ENCODE assay signal across 26 cellular contexts in the genomic region with DNA sequence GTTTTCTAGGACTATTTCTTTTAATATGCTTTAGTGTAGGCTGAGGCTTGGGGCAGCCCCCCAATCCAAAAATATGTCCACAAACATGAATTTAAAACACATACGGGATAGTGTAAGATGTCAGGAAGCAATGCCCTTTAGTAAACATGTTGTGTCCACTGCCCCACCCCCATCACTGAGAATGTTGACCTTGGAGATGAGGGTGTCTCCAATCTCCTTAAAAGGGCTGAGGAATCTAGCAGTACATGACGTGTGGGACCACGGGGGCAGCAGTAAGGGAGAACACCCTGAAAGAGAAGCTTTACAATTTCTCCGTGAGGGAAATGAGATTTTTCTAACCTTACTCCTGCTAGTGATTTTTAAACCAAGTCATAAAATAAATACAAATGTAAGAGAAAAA.
A peak's percentile ranks its signal among the peaks of the same experiment; 100 is the strongest.
DNase-seq lines count a peak whose midpoint lies in the region; ATAC-seq and TF ChIP-seq lines count a peak whose summit lies in the region.
"Had no signal": no experiment of that assay in that cellular context is flagged by ENCODE, and none has a peak within 500 bp of the region (broad histone marks: within the 10 kb centered on the region; RNA-seq: fewer than 3 reads in every experiment).

No MANE protein-coding gene starts in this region.

- no peaks in the 10 kb centered on the region for H3K27me3 Mint-ChIP-seq in MCF 10A (ENCODE audit: insufficient read depth, unreplicated experiment)

- intact Hi-C loops in Right ventricle myocardium superior (cut with DNase I) (no loop called here), MCF 10A (cut with micrococcal nuclease) (no loop called here)

- H3K27me3 ChIP-seq in right atrium auricular region = no peaks in the 10 kb centered on the region
- no peaks in the 10 kb centered on the region for H3K27me3 ChIP-seq in smooth muscle cell (ENCODE audit: low read depth)
- H3K27me3 ChIP-seq: body of pancreas had no signal

- H3K79me2 ChIP-seq in smooth muscle cell (ENCODE audit: low read depth) = no peaks in the 10 kb centered on the region

- H4K20me1 ChIP-seq in smooth muscle cell (ENCODE audit: low read depth) = no peaks in the 10 kb centered on the region

- H3F3A ChIP-seq in smooth muscle cell (ENCODE audit: low read depth) = no peaks in the 10 kb centered on the region

- no peaks in the 10 kb centered on the region for H3K9me3 Mint-ChIP-seq in MCF 10A (ENCODE audit: unreplicated experiment)
- H3K9me3 Mint-ChIP-seq: activated CD4-positive, alpha-beta memory T cell treated with anti-CD3 and anti-CD28 coated beads, Interleukin-2, amount 10 ng/mL, durations not matched to agents 7 days and 5 days; activated naive CD4-positive, alpha-beta T cell treated with anti-CD3 and anti-CD28 coated beads for 36 hours; activated T-helper 1 cell treated with anti-CD3 and anti-CD28 coated beads, Interleukin-12 subunit alpha, Interleukin-12 subunit beta, Interleukin-2, Interleukin-4 antibody, amounts not matched to agents 30 ng/mL and 10 ng/mL and 1 ng/mL, durations not matched to agents 14 hours and 24 hours and 36 hours; CD4-positive, alpha-beta T cell; natural killer cell treated with Interleukin-12 subunit alpha and Interleukin-12 subunit beta and Interleukin-15 and Interleukin-18, amount 100 ng/mL, for 72 hours; stimulated activated naive B cell treated with anti-CD40 and anti-IgM and Interleukin-4, amounts not matched to agents 10 μg/mL and 1 μg/mL and 100 μg/mL, for 72 hours had no signal

- H3K4me3 Mint-ChIP-seq in MCF 10A (ENCODE audit: unreplicated experiment) = no peak overlapping the region
- H3K4me3 Mint-ChIP-seq: activated CD4-positive, alpha-beta memory T cell treated with anti-CD3 and anti-CD28 coated beads, Interleukin-2, amount 10 ng/mL, durations not matched to agents 7 days and 5 days; activated naive CD4-positive, alpha-beta T cell treated with anti-CD3 and anti-CD28 coated beads for 36 hours; activated T-helper 1 cell treated with anti-CD3 and anti-CD28 coated beads, Interleukin-12 subunit alpha, Interleukin-12 subunit beta, Interleukin-2, Interleukin-4 antibody, amounts not matched to agents 30 ng/mL and 10 ng/mL and 1 ng/mL, durations not matched to agents 14 hours and 24 hours and 36 hours; CD4-positive, alpha-beta T cell; natural killer cell treated with Interleukin-12 subunit alpha and Interleukin-12 subunit beta and Interleukin-15 and Interleukin-18, amount 100 ng/mL, for 72 hours; stimulated activated naive B cell treated with anti-CD40 and anti-IgM and Interleukin-4, amounts not matched to agents 10 μg/mL and 1 μg/mL and 100 μg/mL, for 72 hours had no signal

- no peak overlapping the region for H3K4me3 ChIP-seq in right atrium auricular region
- no peak overlapping the region for H3K4me3 ChIP-seq in choroid plexus epithelial cell (ENCODE audit: low read depth, low read length)
- H3K4me3 ChIP-seq in smooth muscle cell = no peak overlapping the region
- H3K4me3 ChIP-seq: body of pancreas, GM12878, lower lobe of right lung, skin epidermis, upper lobe of right lung had no signal

- H3K4me1 Mint-ChIP-seq in MCF 10A (ENCODE audit: insufficient read depth, unreplicated experiment) = peaks cover 5% of the 10 kb centered on the region
- H3K4me1 Mint-ChIP-seq: activated CD4-positive, alpha-beta memory T cell treated with anti-CD3 and anti-CD28 coated beads, Interleukin-2, amount 10 ng/mL, durations not matched to agents 7 days and 5 days; stimulated activated naive B cell treated with anti-CD40 and anti-IgM and Interleukin-4, amounts not matched to agents 10 μg/mL and 1 μg/mL and 100 μg/mL, for 72 hours had no signal

- H3K27ac ChIP-seq in right atrium auricular region (no peak overlapping the region), smooth muscle cell (ENCODE audit: low read depth) (no peak overlapping the region)
- H3K27ac ChIP-seq: body of pancreas, HL-60, lower lobe of right lung, skin epidermis, upper lobe of right lung had no signal

- BruUV-seq in MCF 10A (replicated peaks; lab: Mats Ljungman, UMichigan) = no TSS peak

- no peak overlapping the region for H2AFZ ChIP-seq in smooth muscle cell (ENCODE audit: low read depth)

- 51% methylated on average over 4 of the region's 4 CpGs for WGBS in smooth muscle cell (ENCODE audit: low lambda C conversion rate)

- H3K36me3 ChIP-seq in right atrium auricular region = no peaks in the 10 kb centered on the region
- H3K36me3 ChIP-seq in smooth muscle cell (ENCODE audit: low read depth) = no peaks in the 10 kb centered on the region
- H3K36me3 ChIP-seq: lower lobe of right lung, upper lobe of right lung had no signal

- no peaks in the 10 kb centered on the region for H3K9me3 ChIP-seq in right atrium auricular region
- no peaks in the 10 kb centered on the region for H3K9me3 ChIP-seq in smooth muscle cell (replicated peaks; ENCODE audit: low read depth)
- H3K9me3 ChIP-seq: body of pancreas, lower lobe of right lung, upper lobe of right lung had no signal

- peaks cover 0 to 6% of the 10 kb centered on the region in 2 donors for H3K4me1 ChIP-seq in right atrium auricular region
- H3K4me1 ChIP-seq in smooth muscle cell (ENCODE audit: low read depth) = no peaks in the 10 kb centered on the region
- H3K4me1 ChIP-seq: lower lobe of right lung, upper lobe of right lung had no signal

- peak overlapping the region; percentile 2 for H3K4me2 ChIP-seq in smooth muscle cell

- no peak overlapping the region for H3K9ac ChIP-seq in smooth muscle cell (ENCODE audit: low read depth)

- peak; percentile 49 for ATAC-seq in Right ventricle myocardium superior (ENCODE audit: poor library complexity)
- ATAC-seq in GM19463 (IDR thresholded peaks at IDR 0.05; ENCODE audit: unreplicated experiment) = no peak
- no peak for ATAC-seq in GM21526 (IDR thresholded peaks at IDR 0.05; ENCODE audit: low FRiP score, unreplicated experiment)
- ATAC-seq: body of pancreas; GM12878; lower lobe of right lung; natural killer cell treated with Interleukin-12 subunit alpha and Interleukin-12 subunit beta and Interleukin-15 and Interleukin-18, amount 100 ng/mL, for 72 hours; stimulated activated naive B cell treated with anti-CD40 and anti-IgM and Interleukin-4, amounts not matched to agents 10 μg/mL and 1 μg/mL and 100 μg/mL, for 72 hours; upper lobe of right lung had no signal

- CTCF ChIA-PET in MCF 10A (lab: Yijun Ruan, JAX) = interaction anchor here (0.6 to 2.4 kb wide), 5 partner anchors 11 to 77 kb away, joined by 3 to 13 read pairs (median 3); no protein-coding TSS in a partner anchor

- TF ChIP-seq CTCF in right atrium auricular region (IDR thresholded peaks at IDR 0.05) (no peak), choroid plexus epithelial cell (conservative IDR thresholded peaks at IDR 0.05; ENCODE audit: low read depth, low read length) (no peak), smooth muscle cell (IDR thresholded peaks at IDR 0.05; ENCODE audit: borderline replicate concordance, insufficient read depth, poor library complexity, severe bottlenecking) (no peak), MCF 10A (IDR thresholded peaks at IDR 0.05; ENCODE audit: unreplicated experiment) (no peak)

- no peak overlapping the region for H3K27ac Mint-ChIP-seq in MCF 10A (ENCODE audit: low read depth, unreplicated experiment)
- H3K27ac Mint-ChIP-seq: activated CD4-positive, alpha-beta memory T cell treated with anti-CD3 and anti-CD28 coated beads, Interleukin-2, amount 10 ng/mL, durations not matched to agents 7 days and 5 days; activated naive CD4-positive, alpha-beta T cell treated with anti-CD3 and anti-CD28 coated beads for 36 hours; activated T-helper 1 cell treated with anti-CD3 and anti-CD28 coated beads, Interleukin-12 subunit alpha, Interleukin-12 subunit beta, Interleukin-2, Interleukin-4 antibody, amounts not matched to agents 30 ng/mL and 10 ng/mL and 1 ng/mL, durations not matched to agents 14 hours and 24 hours and 36 hours; CD4-positive, alpha-beta T cell; natural killer cell treated with Interleukin-12 subunit alpha and Interleukin-12 subunit beta and Interleukin-15 and Interleukin-18, amount 100 ng/mL, for 72 hours; stimulated activated naive B cell treated with anti-CD40 and anti-IgM and Interleukin-4, amounts not matched to agents 10 μg/mL and 1 μg/mL and 100 μg/mL, for 72 hours had no signal

- no peaks in the 10 kb centered on the region for H3K36me3 Mint-ChIP-seq in MCF 10A (ENCODE audit: insufficient read depth, unreplicated experiment)
- H3K36me3 Mint-ChIP-seq: natural killer cell treated with Interleukin-12 subunit alpha and Interleukin-12 subunit beta and Interleukin-15 and Interleukin-18, amount 100 ng/mL, for 72 hours; stimulated activated naive B cell treated with anti-CD40 and anti-IgM and Interleukin-4, amounts not matched to agents 10 μg/mL and 1 μg/mL and 100 μg/mL, for 72 hours had no signal

- POLR2A ChIA-PET in MCF 10A (lab: Yijun Ruan, JAX) = no interaction called here

- no peak for DNase-seq in Right ventricle myocardium superior
- DNase-seq in right atrium auricular region (ENCODE audit: low spot score) = no peak
- peak; percentile 84 for DNase-seq in choroid plexus epithelial cell (ENCODE audit: low read depth)
- DNase-seq in left kidney (ENCODE audit: low read depth, low spot score) = peak; percentile 62
- no peak for DNase-seq in smooth muscle cell (lab: John Stamatoyannopoulos, UW; ENCODE audit: unreplicated experiment)
- no peak for DNase-seq in MCF 10A (ENCODE audit: unreplicated experiment)
- DNase-seq: activated CD4-positive, alpha-beta memory T cell treated with anti-CD3 and anti-CD28 coated beads, Interleukin-2, amount 10 ng/mL, durations not matched to agents 7 days and 5 days; activated CD8-positive, alpha-beta memory T cell treated with anti-CD3 and anti-CD28 coated beads, Interleukin-2, amount 50 U/mL, for 4 hours; activated naive CD4-positive, alpha-beta T cell treated with anti-CD3 and anti-CD28 coated beads for 36 hours; body of pancreas; CD4-positive, alpha-beta T cell; islet precursor cell; lower lobe of right lung; NCI-H1417 treated with DMSO at 0.1 percent for 48 hours; NCI-H2081; NCI-H524 treated with DMSO at 0.1 percent for 48 hours; SHP77 treated with DMSO at 0.1 percent for 48 hours; stimulated activated naive B cell treated with anti-CD40 and anti-IgM and Interleukin-4, amounts not matched to agents 10 μg/mL and 1 μg/mL and 100 μg/mL, for 72 hours; upper lobe of right lung had no signal

Comparison
In these comparisons a context has a peak if more than half of its experiments do, and no peak if none do; other contexts are left out.
1. DNase-seq: peak in choroid plexus epithelial cell (single experiment) and left kidney (single experiment); none in Right ventricle myocardium superior (single experiment), right atrium auricular region (single experiment), smooth muscle cell (single experiment) and MCF 10A (single experiment).